Comparison of ENCODE assay signal across 9 cellular contexts in genomic region chr7:6376820-6377219, GRCh38. TPM values are rescaled to one million over a fixed set of nuclear protein-coding genes. Genes with fewer than 3 reads are reported as not detected.
DNase-seq lines count a peak whose midpoint lies in the region; TF ChIP-seq lines count a peak whose summit lies in the region.
"Had no signal": no experiment of that assay in that cellular context is flagged by ENCODE, and none has a peak within 500 bp of the region (broad histone marks: within the 10 kb centered on the region; RNA-seq: fewer than 3 reads in every experiment).

No MANE protein-coding gene starts in this region.

- H3K9me3 Mint-ChIP-seq in Calu3 (ENCODE audit: low read depth, unreplicated experiment) (no peaks in the 10 kb centered on the region), osteocyte (ENCODE audit: unreplicated experiment) (no peaks in the 10 kb centered on the region)

- no peaks in the 10 kb centered on the region for H4K20me1 ChIP-seq in OCI-LY1 (ENCODE audit: insufficient read depth, low read length)

- CTCF ChIA-PET in Calu3 (lab: Charles Lee): interaction anchor here (0.7 to 2.1 kb wide), 4 partner anchors 9 to 877 kb away, joined by 5 to 11 read pairs (median 6); partner anchors contain the start of genes AIMP2 and PMS2

- H3K9me3 ChIP-seq in OCI-LY1 (ENCODE audit: low read length) (no peaks in the 10 kb centered on the region), right atrium auricular region (no peaks in the 10 kb centered on the region)

- peaks cover 46% of the 10 kb centered on the region for H3K4me1 Mint-ChIP-seq in Calu3 (ENCODE audit: low read depth, unreplicated experiment)
- peaks cover 49% of the 10 kb centered on the region for H3K4me1 Mint-ChIP-seq in osteocyte (ENCODE audit: unreplicated experiment)

- no peak overlapping the region for H2AFZ ChIP-seq in OCI-LY1 (ENCODE audit: low read length)

- no peaks in the 10 kb centered on the region for H3F3A ChIP-seq in OCI-LY1 (ENCODE audit: insufficient read depth, low read length)

- peak overlapping the region; percentile 71 for H3K4me3 ChIP-seq in OCI-LY1 (ENCODE audit: low read depth, low read length, poor library complexity, severe bottlenecking)
- peak overlapping the region in 1 of 2 donors; percentile 12 for H3K4me3 ChIP-seq in right atrium auricular region

- H3K9ac ChIP-seq in OCI-LY1 (ENCODE audit: low read length): peak overlapping the region; percentile 31; the same call in 1 of the 2 replicates

- peak overlapping the region; percentile 81 for H3K27ac ChIP-seq in OCI-LY1 (ENCODE audit: low read depth, low read length, poor library complexity, severe bottlenecking)
- H3K27ac ChIP-seq in epithelial cell of prostate: peak overlapping the region; percentile 96
- no peak overlapping the region for H3K27ac ChIP-seq in right atrium auricular region

- DNase-seq in Calu3 (peak; percentile 84), epithelial cell of prostate (ENCODE audit: low read depth, low spot score) (no peak), osteocyte (ENCODE audit: extremely low spot score, unreplicated experiment) (no peak), right atrium auricular region (ENCODE audit: low spot score) (no peak), D341Med (ENCODE audit: low spot score) (no peak)
- DNase-seq in stimulated activated CD8-positive, alpha-beta memory T cell treated with anti-CD3 and anti-CD28 coated beads, Interleukin-4, amount 100 ng/mL, for 48 hours: no peak
- no peak for DNase-seq in activated CD4-positive, alpha-beta T cell treated with anti-CD3 and anti-CD28 coated beads for 48 hours
- DNase-seq: NCI-H524 treated with DMSO at 0.1 percent for 48 hours had no signal

- H3K27me3 ChIP-seq in OCI-LY1 (ENCODE audit: insufficient read depth, low read length) (no peaks in the 10 kb centered on the region), right atrium auricular region (no peaks in the 10 kb centered on the region)

- intact Hi-C loops in Calu3 (cut with micrococcal nuclease; ENCODE audit: unreplicated experiment): loop anchor here (2.0 kb wide), 1 partner anchor 16 kb away; no protein-coding TSS in a partner anchor

- H3K36me3 Mint-ChIP-seq in Calu3 (ENCODE audit: insufficient read depth, unreplicated experiment) (peaks cover 84% of the 10 kb centered on the region), osteocyte (ENCODE audit: unreplicated experiment) (peaks cover 6% of the 10 kb centered on the region)

- H3K27ac Mint-ChIP-seq in Calu3 (ENCODE audit: unreplicated experiment) (peak overlapping the region; percentile 75), osteocyte (ENCODE audit: unreplicated experiment) (peak overlapping the region; percentile 92)

- H3K27me3 Mint-ChIP-seq in Calu3 (ENCODE audit: unreplicated experiment): no peaks in the 10 kb centered on the region
- H3K27me3 Mint-ChIP-seq in osteocyte (ENCODE audit: unreplicated experiment): no peaks in the 10 kb centered on the region

- H3K9me2 ChIP-seq in OCI-LY1 (ENCODE audit: low read depth, low read length): no peaks in the 10 kb centered on the region

- H3K4me2 ChIP-seq in OCI-LY1 (ENCODE audit: low read length): peak overlapping the region; percentile 83

- H3K36me3 ChIP-seq in OCI-LY1 (ENCODE audit: insufficient read depth, low read length) (peaks cover 5% of the 10 kb centered on the region), right atrium auricular region (peaks cover 3% of the 10 kb centered on the region)

- TF ChIP-seq CTCF in Calu3 (IDR thresholded peaks at IDR 0.05; ENCODE audit: unreplicated experiment) (no peak), OCI-LY1 (IDR thresholded peaks at IDR 0.05; ENCODE audit: low read length) (no peak), osteocyte (IDR thresholded peaks at IDR 0.05) (no peak), right atrium auricular region (IDR thresholded peaks at IDR 0.05) (no peak)

- peaks cover 47% of the 10 kb centered on the region for H3K4me1 ChIP-seq in OCI-LY1 (ENCODE audit: insufficient read depth, low read length, severe bottlenecking)
- peaks cover 0 to 59% of the 10 kb centered on the region in 2 donors for H3K4me1 ChIP-seq in right atrium auricular region

- H3K79me2 ChIP-seq in OCI-LY1 (ENCODE audit: insufficient read depth, low read length): peaks cover 69% of the 10 kb centered on the region

- no TSS peak for BruUV-seq in Calu3 (replicated peaks; lab: Mats Ljungman, UMichigan)

- H3K4me3 Mint-ChIP-seq in Calu3 (ENCODE audit: low read depth, unreplicated experiment) (peak overlapping the region; percentile 80), osteocyte (ENCODE audit: unreplicated experiment) (peak overlapping the region; percentile 79)

RNA-seq across cellular contexts. Expression of gene RAC1, which starts 2.5 kb away (rescaled TPM):
- 574 and 592 TPM in 2 replicates for total RNA-seq in Calu3 (2022)
- 267 and 270 TPM in 2 replicates for total RNA-seq in osteocyte
- total RNA-seq in right atrium auricular region: 100 to 1,000 TPM in 1 of 2 donors, 10 to 100 TPM in 1; 87.8 to 109 TPM

RNA-seq across cellular contexts. Expression of gene FAM220A, which starts 28.1 kb away (rescaled TPM):
- total RNA-seq in Calu3 (2022) (25.3 and 29.7 TPM in 2 replicates), osteocyte (23.0 and 27.7 TPM in 2 replicates), right atrium auricular region (10 to 100 TPM; 18.8 to 25.4 TPM)

Comparison
In these comparisons a context has a peak if more than half of its experiments do, and no peak if none do; other contexts are left out.
1. H3K27ac ChIP-seq: peak in OCI-LY1 (single experiment) and epithelial cell of prostate (single experiment); none in right atrium auricular region (0 of 2).